In genomic region chr18:74082476-74083070, GRCh38 we compare ENCODE assay signal across 8 cellular contexts.
A peak's percentile ranks its signal among the peaks of the same experiment; 100 is the strongest.
DNase-seq lines count a peak whose midpoint lies in the region; ATAC-seq, FAIRE-seq and TF ChIP-seq lines count a peak whose summit lies in the region.

No MANE protein-coding gene starts in this region.

- in situ Hi-C loops in KBM-7 (cut with MboI; ENCODE audit: low pct_unique_long_range_greater_than_20kb, low sequenced_read_pairs): no loop called here

- peaks cover 5% of the 10 kb centered on the region for H3K27me3 Mint-ChIP-seq in T-helper 2 cell treated with Interferon-gamma antibody and Interleukin-4, amounts not matched to agents 5 μg/mL and 100 μg/mL, for 36 hours (ENCODE audit: low read depth)

- H3K36me3 ChIP-seq in kidney (ENCODE audit: control insufficient read depth in 1 of 2, insufficient read depth in 2 of 2, low read length in 2 of 2): no peaks in the 10 kb centered on the region

- DNase-seq in GF-D8 (lab: John Stamatoyannopoulos, UW) (peak; percentile 56), KBM-7 (peak; percentile 50), astrocyte of the hippocampus (ENCODE audit: low read depth, low spot score) (peak; percentile 67), kidney (no peak), middle frontal gyrus (ENCODE audit: extremely low spot score, low spot score) (no peak)
- DNase-seq in T-helper 2 cell treated with Interferon-gamma antibody and Interleukin-4, amounts not matched to agents 5 μg/mL and 100 μg/mL, for 36 hours (ENCODE audit: low spot score): peak; percentile 71
- peak; percentile 44 to 57 for DNase-seq in stimulated activated CD8-positive, alpha-beta memory T cell treated with anti-CD3 and anti-CD28 coated beads, Interleukin-15, amount 100 ng/mL, for 48 hours (ENCODE audit: low read depth in 2 of 2)

- no peak overlapping the region for H3K9ac ChIP-seq in kidney (ENCODE audit: low read length in 2 of 2)

- TF ChIP-seq CTCF in kidney (IDR thresholded peaks at IDR 0.05; ENCODE audit: borderline replicate concordance, extremely low read depth, insufficient read depth): peak; percentile 45

- no peak for FAIRE-seq in kidney (lab: Jason Lieb, UNC)

- no peak overlapping the region for H3K4me3 ChIP-seq in kidney (ENCODE audit: low read length in 2 of 2)

- H3K4me3 Mint-ChIP-seq in T-helper 2 cell treated with Interferon-gamma antibody and Interleukin-4, amounts not matched to agents 5 μg/mL and 100 μg/mL, for 36 hours: peak overlapping the region; percentile 82

- no peaks in the 10 kb centered on the region for H3K4me1 ChIP-seq in kidney (ENCODE audit: control insufficient read depth in 1 of 2, insufficient read depth in 1 of 2, low read depth in 1 of 2, low read length in 2 of 2)

- H3K27ac ChIP-seq in kidney (ENCODE audit: low read depth in 2 of 2, low read length in 2 of 2): no peak overlapping the region

- peaks cover 14% of the 10 kb centered on the region for H3K4me1 Mint-ChIP-seq in T-helper 2 cell treated with Interferon-gamma antibody and Interleukin-4, amounts not matched to agents 5 μg/mL and 100 μg/mL, for 36 hours (ENCODE audit: low read depth)

- H3K9me3 ChIP-seq in kidney (ENCODE audit: control insufficient read depth in 1 of 2, low read length in 2 of 2): no peaks in the 10 kb centered on the region

- peak overlapping the region; percentile 96 for H3K27ac Mint-ChIP-seq in T-helper 2 cell treated with Interferon-gamma antibody and Interleukin-4, amounts not matched to agents 5 μg/mL and 100 μg/mL, for 36 hours

- peak; percentile 94 for ATAC-seq in GM21619 (IDR thresholded peaks at IDR 0.05; ENCODE audit: unreplicated experiment)

- no peaks in the 10 kb centered on the region for H3K36me3 Mint-ChIP-seq in T-helper 2 cell treated with Interferon-gamma antibody and Interleukin-4, amounts not matched to agents 5 μg/mL and 100 μg/mL, for 36 hours (ENCODE audit: low read depth)

- no peaks in the 10 kb centered on the region for H3K9me3 Mint-ChIP-seq in T-helper 2 cell treated with Interferon-gamma antibody and Interleukin-4, amounts not matched to agents 5 μg/mL and 100 μg/mL, for 36 hours

- intact Hi-C loops in kidney (cut with DNase I): no loop called here

Comparison
In these comparisons a context has a peak if more than half of its experiments do, and no peak if none do; other contexts are left out.
1. DNase-seq: peak in GF-D8 (single experiment), KBM-7 (single experiment), T-helper 2 cell treated with Interferon-gamma antibody and Interleukin-4, amounts not matched to agents 5 μg/mL and 100 μg/mL, for 36 hours (single experiment), astrocyte of the hippocampus (single experiment) and stimulated activated CD8-positive, alpha-beta memory T cell treated with anti-CD3 and anti-CD28 coated beads, Interleukin-15, amount 100 ng/mL, for 48 hours (2 of 2); none in kidney (single experiment) and middle frontal gyrus (single experiment).